Comparison of ENCODE assay signal across 19 cellular contexts in genomic region chr7:2096692-2097380, GRCh38.
"Had no signal": no experiment of that assay in that cellular context is flagged by ENCODE, and none has a peak within 500 bp of the region (broad histone marks: within the 10 kb centered on the region; RNA-seq: fewer than 3 reads in every experiment).

No MANE protein-coding gene starts in this region.

- H3K4me2 ChIP-seq: SK-N-SH had no signal

- H3K4me3 Mint-ChIP-seq: activated CD4-positive, alpha-beta memory T cell treated with anti-CD3 and anti-CD28 coated beads for 36 hours; activated CD4-positive, alpha-beta T cell treated with anti-CD3 and anti-CD28 coated beads for 36 hours; activated naive CD4-positive, alpha-beta T cell treated with anti-CD3 and anti-CD28 coated beads, Interleukin-2, amount 50 U/mL, for 24 hours; activated T-cell treated with anti-CD3 and anti-CD28 coated beads, Interleukin-2, amount 50 U/mL, for 4 hours had no signal

- H3K4me3 ChIP-seq: adrenal gland, colonic mucosa, esophagus squamous epithelium, suprapubic skin, upper lobe of left lung had no signal

- H3K36me3 Mint-ChIP-seq: activated naive CD4-positive, alpha-beta T cell treated with anti-CD3 and anti-CD28 coated beads, Interleukin-2, amount 50 U/mL, for 24 hours had no signal

- H3K27ac ChIP-seq: adrenal gland, colonic mucosa, esophagus squamous epithelium, suprapubic skin, upper lobe of left lung, VCaP had no signal

- H3K4me1 ChIP-seq: colonic mucosa, esophagus squamous epithelium, suprapubic skin, upper lobe of left lung had no signal

- H3K27ac Mint-ChIP-seq: activated CD4-positive, alpha-beta memory T cell treated with anti-CD3 and anti-CD28 coated beads for 36 hours; activated CD4-positive, alpha-beta T cell treated with anti-CD3 and anti-CD28 coated beads for 36 hours had no signal

- H3K27me3 Mint-ChIP-seq: activated CD4-positive, alpha-beta memory T cell treated with anti-CD3 and anti-CD28 coated beads for 36 hours; activated CD4-positive, alpha-beta T cell treated with anti-CD3 and anti-CD28 coated beads for 36 hours; activated naive CD4-positive, alpha-beta T cell treated with anti-CD3 and anti-CD28 coated beads, Interleukin-2, amount 50 U/mL, for 24 hours; T-cell had no signal

- H3K36me3 ChIP-seq: adrenal gland, colonic mucosa, esophagus squamous epithelium, suprapubic skin, upper lobe of left lung had no signal

- H3K27me3 ChIP-seq: adrenal gland, colonic mucosa, esophagus squamous epithelium, suprapubic skin, upper lobe of left lung had no signal

- H3K9me3 Mint-ChIP-seq: activated CD4-positive, alpha-beta memory T cell treated with anti-CD3 and anti-CD28 coated beads for 36 hours; activated naive CD4-positive, alpha-beta T cell treated with anti-CD3 and anti-CD28 coated beads, Interleukin-2, amount 50 U/mL, for 24 hours; activated T-cell treated with anti-CD3 and anti-CD28 coated beads, Interleukin-2, amount 50 U/mL, for 4 hours; T-cell had no signal

- H3K9me3 ChIP-seq: adrenal gland, colonic mucosa, esophagus squamous epithelium, SK-N-SH, suprapubic skin, upper lobe of left lung had no signal

- ATAC-seq: activated CD4-positive, alpha-beta T cell treated with anti-CD3 and anti-CD28 coated beads for 36 hours; activated T-cell treated with anti-CD3 and anti-CD28 coated beads, Interleukin-2, amount 50 U/mL, for 4 hours; T-cell had no signal

- H3K9ac ChIP-seq: SK-N-SH had no signal

- DNase-seq: activated CD4-positive, alpha-beta memory T cell treated with anti-CD3 and anti-CD28 coated beads for 36 hours; activated CD4-positive, alpha-beta T cell treated with anti-CD3 and anti-CD28 coated beads for 36 hours; activated effector memory CD4-positive, alpha-beta T cell treated with anti-CD3 and anti-CD28 coated beads, Interleukin-2, amount 50 U/mL, for 16 hours; activated T-cell treated with anti-CD3 and anti-CD28 coated beads, Interleukin-2, amount 50 U/mL, for 4 hours; caudate nucleus; colonic mucosa; esophagus squamous epithelium; hippocampal formation; SK-N-SH; stimulated activated CD4-positive, alpha-beta T cell treated with anti-CD3 and anti-CD28 coated beads, Interleukin-15, amount 100 ng/mL, for 24 hours; stimulated activated CD4-positive, alpha-beta T cell treated with anti-CD3 and anti-CD28 coated beads, Interleukin-4, amount 100 ng/mL, for 1 hour; stimulated activated naive CD4-positive, alpha-beta T cell treated with Interleukin-2 at 50 U/mL for 16 hours; T1000 had no signal
